24 cellular contexts compared by ENCODE assay signal in genomic region chr5:96407441-96407840, GRCh38. TPM values are rescaled to one million over a fixed set of nuclear protein-coding genes. Genes with fewer than 3 reads are reported as not detected.
"Had no signal": no experiment of that assay in that cellular context is flagged by ENCODE, and none has a peak within 500 bp of the region (broad histone marks: within the 10 kb centered on the region; RNA-seq: fewer than 3 reads in every experiment).

No MANE protein-coding gene starts in this region.

- FAIRE-seq: endometrium, small intestine had no signal

- H3K79me2 ChIP-seq: hepatocyte had no signal

- H3K36me3 Mint-ChIP-seq: naive thymus-derived CD4-positive, alpha-beta T cell had no signal

- H3K4me3 ChIP-seq: coronary artery, dorsolateral prefrontal cortex, esophagus muscularis mucosa, hepatocyte, lung, ovary, stomach had no signal

- DNase-seq: effector memory CD4-positive, alpha-beta T cell; head of caudate nucleus; kidney; left cardiac atrium; left ventricle myocardium superior; naive thymus-derived CD4-positive, alpha-beta T cell; nephron progenitor cell; small intestine; stimulated activated CD4-positive, alpha-beta T cell treated with anti-CD3 and anti-CD28 coated beads, Interleukin-12 subunit alpha, Interleukin-12 subunit beta, amount 100 ng/mL, for 4 hours; stimulated activated naive CD4-positive, alpha-beta T cell; stomach; substantia nigra; trophoblast cell had no signal

- H3K4me3 Mint-ChIP-seq: naive thymus-derived CD4-positive, alpha-beta T cell; nephron progenitor cell had no signal

- H3K4me1 Mint-ChIP-seq: naive thymus-derived CD4-positive, alpha-beta T cell had no signal

- H3K27ac Mint-ChIP-seq: naive thymus-derived CD4-positive, alpha-beta T cell had no signal

- H3K9me3 Mint-ChIP-seq: naive thymus-derived CD4-positive, alpha-beta T cell; nephron progenitor cell had no signal

- H3K4me1 ChIP-seq: esophagus muscularis mucosa, stomach had no signal

- ATAC-seq: left ventricle myocardium superior; naive thymus-derived CD4-positive, alpha-beta T cell had no signal

- H3K27ac ChIP-seq: esophagus muscularis mucosa, foreskin keratinocyte, hepatocyte, neutrophil, ovary, stomach had no signal

- H3K27me3 ChIP-seq: dorsolateral prefrontal cortex, esophagus muscularis mucosa, hepatocyte, ovary, stomach had no signal

- H3K9me3 ChIP-seq: esophagus muscularis mucosa, neutrophil, ovary, stomach, thoracic aorta had no signal

- H3K4me2 ChIP-seq: hepatocyte had no signal

- H2AFZ ChIP-seq: hepatocyte had no signal

- H3K36me3 ChIP-seq: esophagus muscularis mucosa, neutrophil, ovary, stomach, thoracic aorta had no signal

RNA-seq across cellular contexts. Expression of gene PCSK1, which starts 25.6 kb away (rescaled TPM):
- total RNA-seq: foreskin keratinocyte; mononuclear cell; naive thymus-derived CD4-positive, alpha-beta T cell had no signal
- polyA plus RNA-seq: foreskin keratinocyte; naive thymus-derived CD4-positive, alpha-beta T cell had no signal
